ENCODE assay signal across 1 cellular context in genomic region chr9:114396558-114397218, GRCh38.
TF ChIP-seq lines count a peak whose summit lies in the region.

No MANE protein-coding gene starts in this region.

TF ChIP-seq in K562, 482 proteins besides CTCF, POLR2A, EP300 and RAD21 (continued from another document and continues in another):
- TF ChIP-seq L3MBTL2 (IDR thresholded peaks at IDR 0.05) (peak; percentile 97), NR2C2 (CRISPR knock-in tag; IDR thresholded peaks at IDR 0.05) (no peak), NR2C2 (tag; IDR thresholded peaks at IDR 0.05) (no peak; the same call in 1 of the 2 replicates), ZBTB9 (CRISPR knock-in tag; IDR thresholded peaks at IDR 0.05) (0 out of 2 replicates have a peak, but pooled peaks have one; percentile 26), PHB (CRISPR knock-in tag; IDR thresholded peaks at IDR 0.05) (no peak), CREB3L1 (IDR thresholded peaks at IDR 0.05; ENCODE audit: borderline replicate concordance, low read depth) (no peak; the same call in 1 of the 2 replicates), PHF20 (IDR thresholded peaks at IDR 0.05; ENCODE audit: partially characterized antibody) (no peak), RHOXF2B (CRISPR knock-in tag; conservative IDR thresholded peaks at IDR 0.05) (no peak), NELFE (IDR thresholded peaks at IDR 0.05; ENCODE audit: insufficient read depth, insufficient read length) (no peak), ZFPM2 (CRISPR knock-in tag; IDR thresholded peaks at IDR 0.05) (no peak), NRF1 (conservative IDR thresholded peaks at IDR 0.05 in 1 of 2, IDR thresholded peaks at IDR 0.05 in 1 of 2) (no peak), CHD4 (IDR thresholded peaks at IDR 0.05; ENCODE audit: insufficient read depth, insufficient replicate concordance, low read depth, low read length, poor library complexity, severe bottlenecking) (no peak), ZNF134 (CRISPR knock-in tag; conservative IDR thresholded peaks at IDR 0.05) (0 out of 2 replicates have a peak, but pooled peaks have one; percentile 13), MXI1 (IDR thresholded peaks at IDR 0.05; ENCODE audit: low read depth, low read length) (no peak), DACH1 (IDR thresholded peaks at IDR 0.05; ENCODE audit: partially characterized antibody) (no peak), ZBTB43 (CRISPR knock-in tag; IDR thresholded peaks at IDR 0.05) (no peak), MED1 (CRISPR knock-in tag; IDR thresholded peaks at IDR 0.05; ENCODE audit: borderline replicate concordance) (no peak), ZNF347 (CRISPR knock-in tag; IDR thresholded peaks at IDR 0.05; ENCODE audit: low read depth) (no peak), SAP30 (IDR thresholded peaks at IDR 0.05; ENCODE audit: borderline replicate concordance, insufficient read depth, low read depth, low read length, poor library complexity, severe bottlenecking) (no peak), TBP (optimal IDR thresholded peaks at IDR 0.05; ENCODE audit: low read depth, low read length) (no peak), GMEB1 (CRISPR knock-in tag; IDR thresholded peaks at IDR 0.05) (no peak), ZNF766 (CRISPR knock-in tag; conservative IDR thresholded peaks at IDR 0.05) (no peak; the same call in 1 of the 2 replicates), IRF2 (CRISPR knock-in tag; IDR thresholded peaks at IDR 0.05) (no peak), ARID4B (CRISPR knock-in tag; IDR thresholded peaks at IDR 0.05) (no peak), HDAC8 (tag; IDR thresholded peaks at IDR 0.05) (no peak), ZNF12 (CRISPR knock-in tag; IDR thresholded peaks at IDR 0.05) (no peak), POLR2AphosphoS5 (IDR thresholded peaks at IDR 0.05; ENCODE audit: control insufficient read depth, insufficient read depth, low read depth, low read length) (no peak), BMI1 (IDR thresholded peaks at IDR 0.05; ENCODE audit: low read length) (no peak), GATAD2A (IDR thresholded peaks at IDR 0.05) (no peak), ZNF407 (IDR thresholded peaks at IDR 0.05; ENCODE audit: low read depth) (no peak), COPS2 (conservative IDR thresholded peaks at IDR 0.05) (no peak), ZNF512 (tag; IDR thresholded peaks at IDR 0.05) (no peak), ZNF431 (CRISPR knock-in tag; IDR thresholded peaks at IDR 0.05) (no peak), CCNT2 (IDR thresholded peaks at IDR 0.05; ENCODE audit: borderline replicate concordance, extremely low read depth, insufficient read length, low read depth, low read length) (no peak), SRSF3 (IDR thresholded peaks at IDR 0.05; ENCODE audit: insufficient read depth, low read length) (no peak), ZNF398 (CRISPR knock-in tag; IDR thresholded peaks at IDR 0.05) (0 out of 2 replicates have a peak, but pooled peaks have one; percentile 6), SNIP1 (IDR thresholded peaks at IDR 0.05; ENCODE audit: low read depth) (no peak), MAX (CRISPR knock-in tag; IDR thresholded peaks at IDR 0.05) (no peak), RB1 (IDR thresholded peaks at IDR 0.05; ENCODE audit: low read depth) (no peak)
